Comparison of ENCODE assay signal across 8 cellular contexts in genomic region chr6:89818977-89819335, GRCh38. TPM values are rescaled to one million over a fixed set of nuclear protein-coding genes. Genes with fewer than 3 reads are reported as not detected.
A peak's percentile ranks its signal among the peaks of the same experiment; 100 is the strongest.
DNase-seq lines count a peak whose midpoint lies in the region; ATAC-seq and TF ChIP-seq lines count a peak whose summit lies in the region.

No MANE protein-coding gene starts in this region.

- H3K9ac ChIP-seq in SK-N-MC (ENCODE audit: insufficient read length) (peak overlapping the region; percentile 89), endodermal cell (ENCODE audit: extremely low read depth, low read length, poor library complexity, severe bottlenecking) (peak overlapping the region; percentile 87)

- no peak for TF ChIP-seq CTCF in endodermal cell (conservative IDR thresholded peaks at IDR 0.05)

- 0% methylated on average over 10 to 14 of the region's 14 CpGs for WGBS in endodermal cell (ENCODE audit: insufficient coverage in 1 of 2, insufficient read length in 1 of 2), 2 experiments
- WGBS in urinary bladder = under 1% methylated on average over 14 of the region's 14 CpGs

- H3K27ac ChIP-seq in CD4-positive, CD25-positive, alpha-beta regulatory T cell (ENCODE audit: insufficient read depth, low read length, poor library complexity, severe bottlenecking) = peak overlapping the region; percentile 89
- H3K27ac ChIP-seq in SK-N-MC = peak overlapping the region; percentile 73
- peak overlapping the region; percentile 76 for H3K27ac ChIP-seq in endodermal cell (ENCODE audit: low read depth, low read length)
- H3K27ac ChIP-seq in urinary bladder (ENCODE audit: low read depth) = peak overlapping the region; percentile 53

- H3K4me1 ChIP-seq in CD4-positive, CD25-positive, alpha-beta regulatory T cell (ENCODE audit: control insufficient read depth, insufficient read depth, low read length, poor library complexity, severe bottlenecking) = peaks cover 23% of the 10 kb centered on the region
- H3K4me1 ChIP-seq in endodermal cell (ENCODE audit: control insufficient read depth, insufficient read depth, low read length) (peaks cover 8% of the 10 kb centered on the region), mononuclear cell (ENCODE audit: insufficient read depth, low read length) (peaks cover 26% of the 10 kb centered on the region), urinary bladder (ENCODE audit: insufficient read depth) (peaks cover 2% of the 10 kb centered on the region)

- no peaks in the 10 kb centered on the region for H3K27me3 ChIP-seq in CD4-positive, CD25-positive, alpha-beta regulatory T cell (ENCODE audit: control insufficient read depth, insufficient read depth, low read length)
- H3K27me3 ChIP-seq in endodermal cell (ENCODE audit: control insufficient read depth, insufficient read depth, low read length, poor library complexity, severe bottlenecking) (no peaks in the 10 kb centered on the region), mononuclear cell (ENCODE audit: insufficient read depth, low read length) (no peaks in the 10 kb centered on the region)

- no peaks in the 10 kb centered on the region for H3K36me3 ChIP-seq in CD4-positive, CD25-positive, alpha-beta regulatory T cell (ENCODE audit: control insufficient read depth, insufficient read depth, low read length)
- H3K36me3 ChIP-seq in SK-N-MC (ENCODE audit: insufficient read depth, low read length) (no peaks in the 10 kb centered on the region), endodermal cell (ENCODE audit: control insufficient read depth, insufficient read depth, low read length) (peaks cover 12% of the 10 kb centered on the region), urinary bladder (ENCODE audit: insufficient read depth) (no peaks in the 10 kb centered on the region)

- H3K4me3 ChIP-seq in CD4-positive, CD25-positive, alpha-beta regulatory T cell (ENCODE audit: low read depth, low read length) = peak overlapping the region; percentile 99
- H3K4me3 ChIP-seq in SK-N-MC (peak overlapping the region; percentile 100), endodermal cell (ENCODE audit: low read length) (peak overlapping the region; percentile 99), mononuclear cell (ENCODE audit: low read length) (peak overlapping the region; percentile 65), urinary bladder (ENCODE audit: low read depth, low read length) (peak overlapping the region; percentile 62)

- H3K4me3 Mint-ChIP-seq in CD4-positive, CD25-positive, alpha-beta regulatory T cell = peak overlapping the region; percentile 91 to 98 (median 94)
- H3K4me3 Mint-ChIP-seq in endodermal cell = peak overlapping the region; percentile 86

- ATAC-seq in CD4-positive, CD25-positive, alpha-beta regulatory T cell (ENCODE audit: low read depth in 2 of 2) = peak in 1 of 2 donors; percentile 4
- peak; percentile 33 for ATAC-seq in GM19395 (IDR thresholded peaks at IDR 0.05; ENCODE audit: unreplicated experiment)
- ATAC-seq in HG03439 (IDR thresholded peaks at IDR 0.05; ENCODE audit: unreplicated experiment) = peak; percentile 17

- H3K9me3 ChIP-seq in CD4-positive, CD25-positive, alpha-beta regulatory T cell (ENCODE audit: control insufficient read depth in 2 of 2, low read length in 2 of 2) = no peaks in the 10 kb centered on the region
- H3K9me3 ChIP-seq in SK-N-MC (ENCODE audit: low read depth, low read length) = no peaks in the 10 kb centered on the region
- no peaks in the 10 kb centered on the region for H3K9me3 ChIP-seq in endodermal cell (ENCODE audit: control insufficient read depth, low read length)
- no peaks in the 10 kb centered on the region for H3K9me3 ChIP-seq in mononuclear cell (ENCODE audit: low read depth, low read length)

- peak in 1 of 3 donors; percentile 25 for DNase-seq in CD4-positive, CD25-positive, alpha-beta regulatory T cell
- DNase-seq in SK-N-MC (ENCODE audit: low read depth, low spot score) (peak; percentile 14), endodermal cell (no peak), GM19238 (ENCODE audit: insufficient read length, low spot score) (no peak)

- peak overlapping the region; percentile 95 to 99 (median 95) for H3K27ac Mint-ChIP-seq in CD4-positive, CD25-positive, alpha-beta regulatory T cell
- H3K27ac Mint-ChIP-seq in endodermal cell = peak overlapping the region; percentile 97

- peaks cover 5% of the 10 kb centered on the region for H3K36me3 Mint-ChIP-seq in CD4-positive, CD25-positive, alpha-beta regulatory T cell
- H3K36me3 Mint-ChIP-seq in endodermal cell (ENCODE audit: low read depth) = no peaks in the 10 kb centered on the region

- no peaks in the 10 kb centered on the region for H3K27me3 Mint-ChIP-seq in CD4-positive, CD25-positive, alpha-beta regulatory T cell
- H3K27me3 Mint-ChIP-seq in endodermal cell (ENCODE audit: insufficient read depth) = no peaks in the 10 kb centered on the region

- no peaks in the 10 kb centered on the region for H3K9me3 Mint-ChIP-seq in CD4-positive, CD25-positive, alpha-beta regulatory T cell
- no peaks in the 10 kb centered on the region for H3K9me3 Mint-ChIP-seq in endodermal cell

- peaks cover 9 to 51% (median 35%) of the 10 kb centered on the region in 4 donors for H3K4me1 Mint-ChIP-seq in CD4-positive, CD25-positive, alpha-beta regulatory T cell
- peaks cover 24% of the 10 kb centered on the region for H3K4me1 Mint-ChIP-seq in endodermal cell

RNA-seq across cellular contexts. Expression of gene MDN1, which starts 0.6 kb away (rescaled TPM):
- total RNA-seq in CD4-positive, CD25-positive, alpha-beta regulatory T cell = 49.2 TPM
- 1 to 10 TPM; 5.7 to 7.1 (median 6.3) TPM for polyA plus RNA-seq in CD4-positive, CD25-positive, alpha-beta regulatory T cell
- total RNA-seq in endodermal cell = 100 to 1,000 TPM in 1 of 2 donors, 10 to 100 TPM in 1; 85.4 to 145 TPM
- polyA plus RNA-seq in endodermal cell (2013, experiment 1 of 2) = 24.9 TPM
- 23.9 TPM for polyA plus RNA-seq in endodermal cell (2013, experiment 2 of 2)
- 30.7 TPM for total RNA-seq in mononuclear cell
- total RNA-seq in urinary bladder = 30.6 TPM
- 11.6 TPM for polyA plus RNA-seq in urinary bladder

RNA-seq across cellular contexts. Expression of gene CASP8AP2, which starts 10.7 kb away (rescaled TPM):
- 30.8 TPM for total RNA-seq in CD4-positive, CD25-positive, alpha-beta regulatory T cell
- 10 to 100 TPM; 48.4 to 59.2 (median 52.8) TPM for polyA plus RNA-seq in CD4-positive, CD25-positive, alpha-beta regulatory T cell
- 10 to 100 TPM; 31.1 to 40.0 TPM for total RNA-seq in endodermal cell
- 25.0 TPM for polyA plus RNA-seq in endodermal cell (2013, experiment 1 of 2)
- polyA plus RNA-seq in endodermal cell (2013, experiment 2 of 2) = 27.0 TPM
- 16.7 TPM for total RNA-seq in mononuclear cell
- total RNA-seq in urinary bladder = 38.8 TPM
- polyA plus RNA-seq in urinary bladder = 8.9 TPM
